25 cellular contexts compared by ENCODE assay signal in genomic region chr9:121945281-121945680, GRCh38.
DNase-seq lines count a peak whose midpoint lies in the region; ATAC-seq and TF ChIP-seq lines count a peak whose summit lies in the region.
"Had no signal": no experiment of that assay in that cellular context is flagged by ENCODE, and none has a peak within 500 bp of the region (broad histone marks: within the 10 kb centered on the region; RNA-seq: fewer than 3 reads in every experiment).

No MANE protein-coding gene starts in this region.

- POLR2A ChIA-PET in OCI-LY7 (lab: Charles Lee): interaction anchor here (0.6 to 5.1 kb wide), 11 partner anchors 11 to 1009 kb away, joined by 3 to 29 read pairs (median 3); no protein-coding TSS in a partner anchor

- 90 to 93% methylated on average over 4 of the region's 4 CpGs for WGBS in heart right ventricle, 2 donors

- TSS peak; percentile 65 for BruUV-seq in OCI-LY7 (replicated peaks; lab: Mats Ljungman, UMichigan)

- peak overlapping the region; percentile 99 for H3K27ac ChIP-seq in OCI-LY7 (ENCODE audit: low read depth, low read length, poor library complexity, severe bottlenecking)
- no peak overlapping the region for H3K27ac ChIP-seq in heart right ventricle
- H3K27ac ChIP-seq: gastroesophageal sphincter, thyroid gland had no signal

- H3K27ac Mint-ChIP-seq in chondrocyte (ENCODE audit: unreplicated experiment) (peak overlapping the region; percentile 68), osteocyte (ENCODE audit: unreplicated experiment) (peak overlapping the region; percentile 29)
- H3K27ac Mint-ChIP-seq: activated naive CD4-positive, alpha-beta T cell treated with anti-CD3 and anti-CD28 coated beads, Interleukin-2, amount 50 U/mL, for 24 hours; CD8-positive, alpha-beta T cell had no signal

- TF ChIP-seq CTCF in OCI-LY7 (conservative IDR thresholded peaks at IDR 0.05; ENCODE audit: low read length) (no peak), chondrocyte (IDR thresholded peaks at IDR 0.05) (no peak), osteocyte (IDR thresholded peaks at IDR 0.05) (no peak), heart right ventricle (IDR thresholded peaks at IDR 0.05) (no peak)

- H3K36me3 ChIP-seq in OCI-LY7 (ENCODE audit: insufficient read depth, low read length) (no peaks in the 10 kb centered on the region), heart right ventricle (peaks cover 0 to 8% (median 0%) of the 10 kb centered on the region in 9 donors)
- H3K36me3 ChIP-seq: thyroid gland had no signal

- H3K9me3 Mint-ChIP-seq in chondrocyte (ENCODE audit: low read depth): no peaks in the 10 kb centered on the region
- H3K9me3 Mint-ChIP-seq in osteocyte (ENCODE audit: unreplicated experiment): no peaks in the 10 kb centered on the region
- H3K9me3 Mint-ChIP-seq: activated naive CD4-positive, alpha-beta T cell treated with anti-CD3 and anti-CD28 coated beads, Interleukin-2, amount 50 U/mL, for 24 hours; CD8-positive, alpha-beta T cell; naive B cell had no signal

- DNase-seq in ELR (ENCODE audit: low read depth) (peak; percentile 50), OCI-LY7 (ENCODE audit: low spot score) (peak; percentile 38), chondrocyte (ENCODE audit: low spot score) (no peak), osteocyte (ENCODE audit: extremely low spot score, unreplicated experiment) (no peak), NCI-H446 treated with DMSO at 0.1 percent for 48 hours (lab: John Stamatoyannopoulos, UW) (no peak), heart right ventricle (no peak)
- no peak for DNase-seq in activated CD4-positive, CD25-positive, alpha-beta regulatory T cell treated with anti-CD3 and anti-CD28 coated beads, Interleukin-2, amount 50 U/mL, for 72 hours
- DNase-seq: activated CD4-positive, alpha-beta T cell treated with anti-CD3 and anti-CD28 coated beads for 48 hours; anterior cingulate cortex; CD8-positive, alpha-beta T cell; MV-4-11; naive B cell; NCI-H187; NCI-H69; retina; SIG-M5; stimulated activated CD4-positive, alpha-beta T cell treated with anti-CD3 and anti-CD28 coated beads, Interleukin-12 subunit alpha, Interleukin-12 subunit beta, amount 100 ng/mL, for 4 hours; stimulated activated CD4-positive, alpha-beta T cell treated with anti-CD3 and anti-CD28 coated beads, Interleukin-4, amount 100 ng/mL, for 4 hours; stimulated activated naive CD8-positive, alpha-beta T cell treated with anti-CD3 and anti-CD28 coated beads, Interleukin-15, Interleukin-2, amounts not matched to agents 100 U/mL and 50 U/mL, for 24 hours; T-helper 1 cell had no signal

- H2AFZ ChIP-seq in OCI-LY7 (ENCODE audit: low read length): peak overlapping the region; percentile 21; the same call in 1 of the 2 replicates

- no peaks in the 10 kb centered on the region for H4K20me1 ChIP-seq in OCI-LY7 (ENCODE audit: insufficient read depth, low read length)

- ATAC-seq in heart right ventricle (no peak), GM21576 (IDR thresholded peaks at IDR 0.05; ENCODE audit: unreplicated experiment) (no peak)
- ATAC-seq: CD8-positive, alpha-beta T cell; gastroesophageal sphincter; K562; stimulated activated naive CD8-positive, alpha-beta T cell treated with anti-CD3 and anti-CD28 coated beads, Interleukin-15, Interleukin-2, amounts not matched to agents 100 U/mL and 50 U/mL, for 24 hours had no signal

- H3K4me3 ChIP-seq in OCI-LY7 (ENCODE audit: low read depth, low read length, poor library complexity, severe bottlenecking) (peak overlapping the region; percentile 48), heart right ventricle (no peak overlapping the region)
- H3K4me3 ChIP-seq: gastroesophageal sphincter, K562, thyroid gland had no signal

- H3K27me3 ChIP-seq in heart right ventricle: no peaks in the 10 kb centered on the region
- H3K27me3 ChIP-seq: gastroesophageal sphincter, thyroid gland had no signal

- H3K4me1 ChIP-seq in OCI-LY7 (ENCODE audit: insufficient read depth, low read length, poor library complexity, severe bottlenecking): peaks cover 97% of the 10 kb centered on the region
- no peaks in the 10 kb centered on the region for H3K4me1 ChIP-seq in heart right ventricle
- H3K4me1 ChIP-seq: gastroesophageal sphincter had no signal

- H3K27me3 Mint-ChIP-seq in chondrocyte (ENCODE audit: low read depth) (no peaks in the 10 kb centered on the region), osteocyte (ENCODE audit: unreplicated experiment) (peaks cover 4% of the 10 kb centered on the region)
- H3K27me3 Mint-ChIP-seq: activated naive CD4-positive, alpha-beta T cell treated with anti-CD3 and anti-CD28 coated beads, Interleukin-2, amount 50 U/mL, for 24 hours; naive B cell had no signal

- no peaks in the 10 kb centered on the region for H3K9me3 ChIP-seq in OCI-LY7 (ENCODE audit: low read length)
- H3K9me3 ChIP-seq in heart right ventricle: no peaks in the 10 kb centered on the region
- H3K9me3 ChIP-seq: gastroesophageal sphincter, thyroid gland had no signal

- peaks cover 41% of the 10 kb centered on the region for H3K4me1 Mint-ChIP-seq in chondrocyte (ENCODE audit: low read depth)
- H3K4me1 Mint-ChIP-seq in osteocyte (ENCODE audit: unreplicated experiment): peaks cover 25% of the 10 kb centered on the region
- H3K4me1 Mint-ChIP-seq: activated naive CD4-positive, alpha-beta T cell treated with anti-CD3 and anti-CD28 coated beads, Interleukin-2, amount 50 U/mL, for 24 hours had no signal

- H3K36me3 Mint-ChIP-seq in chondrocyte (ENCODE audit: low read depth) (peaks cover 2% of the 10 kb centered on the region), osteocyte (ENCODE audit: unreplicated experiment) (no peaks in the 10 kb centered on the region)
- H3K36me3 Mint-ChIP-seq: naive B cell had no signal

- H3K79me2 ChIP-seq in OCI-LY7 (ENCODE audit: insufficient read depth, low read depth, low read length): peaks cover 15% of the 10 kb centered on the region; the same call in 1 of the 2 replicates

- intact Hi-C loops in OCI-LY7 (cut with micrococcal nuclease; ENCODE audit: unreplicated experiment): loop anchor here (10.0 kb wide), 2 partner anchors 870 to 1020 kb away; partner anchors contain the start of genes CNTRL and TRAF1
- intact Hi-C loops in heart right ventricle (cut with DNase I): no loop called here

- H3K9me2 ChIP-seq in OCI-LY7 (ENCODE audit: insufficient read depth, low read length): no peaks in the 10 kb centered on the region

- H3K4me3 Mint-ChIP-seq in chondrocyte (ENCODE audit: unreplicated experiment) (no peak overlapping the region), osteocyte (ENCODE audit: unreplicated experiment) (no peak overlapping the region)
- H3K4me3 Mint-ChIP-seq: activated naive CD4-positive, alpha-beta T cell treated with anti-CD3 and anti-CD28 coated beads, Interleukin-2, amount 50 U/mL, for 24 hours; CD8-positive, alpha-beta T cell had no signal

- peak overlapping the region; percentile 78 for H3K4me2 ChIP-seq in OCI-LY7 (ENCODE audit: low read length)

- CTCF ChIA-PET in OCI-LY7 (lab: Charles Lee; ENCODE audit: unreplicated experiment): interaction anchor here (1.5 kb wide), 1 partner anchor 35 kb away, joined by 3 read pairs; no protein-coding TSS in a partner anchor

Comparison
In these comparisons a context has a peak if more than half of its experiments do, and no peak if none do; other contexts are left out.
1. DNase-seq: peak in ELR (single experiment) and OCI-LY7 (single experiment); none in chondrocyte (single experiment), osteocyte (single experiment), NCI-H446 treated with DMSO at 0.1 percent for 48 hours (single experiment), heart right ventricle (0 of 2) and activated CD4-positive, CD25-positive, alpha-beta regulatory T cell treated with anti-CD3 and anti-CD28 coated beads, Interleukin-2, amount 50 U/mL, for 72 hours (single experiment).